Comparison of ENCODE assay signal across 9 cellular contexts in the genomic region with DNA sequence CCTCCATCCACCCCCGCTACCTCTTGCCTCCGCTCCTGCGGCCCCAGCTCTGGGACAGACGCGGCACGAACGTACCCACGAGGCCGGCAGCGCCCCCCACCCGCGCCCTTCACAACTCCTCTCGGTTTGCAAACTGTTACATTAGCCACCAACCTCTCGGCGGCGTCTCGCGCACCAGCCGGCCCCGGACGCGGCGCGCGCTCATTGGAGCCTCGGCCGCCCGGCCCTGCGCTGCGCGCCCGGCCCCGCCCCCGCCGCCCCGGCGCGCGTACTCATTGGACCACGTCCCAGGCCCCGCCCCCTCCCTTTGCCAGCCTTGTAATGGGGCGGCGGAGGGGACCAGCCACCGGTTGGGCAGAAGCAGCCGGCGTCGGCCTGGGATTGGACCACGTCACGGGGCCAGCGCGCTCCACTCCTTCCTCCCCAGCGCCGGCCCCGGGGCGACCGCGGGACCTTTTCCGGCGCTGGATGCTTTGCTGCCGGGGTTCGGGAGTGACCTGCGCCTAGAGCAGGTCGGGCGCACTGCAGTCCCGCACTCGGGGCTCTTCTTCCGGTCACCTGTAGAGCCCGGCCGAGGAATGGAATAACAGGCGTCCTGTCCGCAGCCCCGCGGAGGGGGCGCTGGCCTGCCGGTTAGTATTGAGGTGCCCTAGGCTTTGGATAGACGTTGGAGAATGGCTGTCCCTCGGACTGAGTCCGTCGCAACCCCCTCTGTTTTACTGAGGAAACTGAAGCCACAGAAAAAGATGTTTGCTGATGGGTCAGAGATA. TPM values are rescaled to one million over a fixed set of nuclear protein-coding genes. Genes with fewer than 3 reads are reported as not detected.
A peak's percentile ranks its signal among the peaks of the same experiment; 100 is the strongest.
DNase-seq lines count a peak whose midpoint lies in the region; ATAC-seq, FAIRE-seq and TF ChIP-seq lines count a peak whose summit lies in the region.
"Had no signal": no experiment of that assay in that cellular context is flagged by ENCODE, and none has a peak within 500 bp of the region (broad histone marks: within the 10 kb centered on the region; RNA-seq: fewer than 3 reads in every experiment).

A gene with protein sequence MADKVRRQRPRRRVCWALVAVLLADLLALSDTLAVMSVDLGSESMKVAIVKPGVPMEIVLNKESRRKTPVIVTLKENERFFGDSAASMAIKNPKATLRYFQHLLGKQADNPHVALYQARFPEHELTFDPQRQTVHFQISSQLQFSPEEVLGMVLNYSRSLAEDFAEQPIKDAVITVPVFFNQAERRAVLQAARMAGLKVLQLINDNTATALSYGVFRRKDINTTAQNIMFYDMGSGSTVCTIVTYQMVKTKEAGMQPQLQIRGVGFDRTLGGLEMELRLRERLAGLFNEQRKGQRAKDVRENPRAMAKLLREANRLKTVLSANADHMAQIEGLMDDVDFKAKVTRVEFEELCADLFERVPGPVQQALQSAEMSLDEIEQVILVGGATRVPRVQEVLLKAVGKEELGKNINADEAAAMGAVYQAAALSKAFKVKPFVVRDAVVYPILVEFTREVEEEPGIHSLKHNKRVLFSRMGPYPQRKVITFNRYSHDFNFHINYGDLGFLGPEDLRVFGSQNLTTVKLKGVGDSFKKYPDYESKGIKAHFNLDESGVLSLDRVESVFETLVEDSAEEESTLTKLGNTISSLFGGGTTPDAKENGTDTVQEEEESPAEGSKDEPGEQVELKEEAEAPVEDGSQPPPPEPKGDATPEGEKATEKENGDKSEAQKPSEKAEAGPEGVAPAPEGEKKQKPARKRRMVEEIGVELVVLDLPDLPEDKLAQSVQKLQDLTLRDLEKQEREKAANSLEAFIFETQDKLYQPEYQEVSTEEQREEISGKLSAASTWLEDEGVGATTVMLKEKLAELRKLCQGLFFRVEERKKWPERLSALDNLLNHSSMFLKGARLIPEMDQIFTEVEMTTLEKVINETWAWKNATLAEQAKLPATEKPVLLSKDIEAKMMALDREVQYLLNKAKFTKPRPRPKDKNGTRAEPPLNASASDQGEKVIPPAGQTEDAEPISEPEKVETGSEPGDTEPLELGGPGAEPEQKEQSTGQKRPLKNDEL (minus strand): TSS at position 206 of the 770 bp plus-strand sequence. CDS start 1,045 bp downstream, outside the sequence.

- H3K36me3 ChIP-seq in keratinocyte (ENCODE audit: control insufficient read depth in 2 of 2, extremely low read depth in 1 of 2, insufficient read depth in 2 of 2, low read length in 2 of 2), result peaks cover 25 to 32% of the 10 kb centered on the region in 2 experiments

- peak within 1 kb of the TSS; percentile 89 for H3K4me2 ChIP-seq in keratinocyte (ENCODE audit: control insufficient read depth, extremely low read depth, insufficient read depth, low read depth, low read length)

- H3K4me1 ChIP-seq in keratinocyte (ENCODE audit: control insufficient read depth, extremely low read depth, insufficient read depth, low read length), result peaks cover 14% of the 10 kb centered on the region

- H3K4me3 ChIP-seq in AG10803 (ENCODE audit: low read length) (peak within 1 kb of the TSS; percentile 88), keratinocyte (ENCODE audit: control insufficient read depth in 2 of 3, extremely low read depth in 1 of 3, insufficient read depth in 2 of 3, low read depth in 1 of 3, low read length in 3 of 3) (peak within 1 kb of the TSS; percentile 90 to 92 (median 92))

- peak within 1 kb of the TSS; percentile 82 for H3K27ac ChIP-seq in keratinocyte (ENCODE audit: control insufficient read depth, insufficient read depth, low read length)

- FAIRE-seq in keratinocyte (lab: Jason Lieb, UNC), result no peak
- FAIRE-seq: endometrium had no signal

- peak within 1 kb of the TSS; percentile 87 for H3K9ac ChIP-seq in keratinocyte (ENCODE audit: control insufficient read depth, extremely low read depth, insufficient read depth, low read length)

- peak; percentile 95 for DNase-seq in AG10803 (ENCODE audit: low read depth)
- DNase-seq in NCI-H446 (lab: John Stamatoyannopoulos, UW), result peak; percentile 89 to 97
- peak; percentile 95 for DNase-seq in cerebellar cortex (ENCODE audit: low spot score)
- DNase-seq in keratinocyte (ENCODE audit: low read depth, low spot score), result peak; percentile 74
- DNase-seq in stimulated activated CD4-positive, alpha-beta T cell treated with anti-CD3 and anti-CD28 coated beads, Interleukin-15, amount 100 ng/mL, for 1 hour (ENCODE audit: low read depth in 1 of 2, low spot score in 1 of 2), result peak; percentile 98 to 99

- H3K79me2 ChIP-seq in keratinocyte (ENCODE audit: control insufficient read depth, insufficient read depth, low read length), result peaks cover 38% of the 10 kb centered on the region

- H4K20me1 ChIP-seq in keratinocyte (ENCODE audit: control insufficient read depth, extremely low read depth, insufficient read depth, low read length), result peaks cover 4% of the 10 kb centered on the region

- TF ChIP-seq CTCF in AG10803 (conservative IDR thresholded peaks at IDR 0.05; ENCODE audit: low read length), result peak; percentile 32
- TF ChIP-seq CTCF in keratinocyte (optimal IDR thresholded peaks at IDR 0.05 in 1 of 3, IDR thresholded peaks at IDR 0.05 in 1 of 3, conservative IDR thresholded peaks at IDR 0.05 in 1 of 3; ENCODE audit: extremely low read depth in 1 of 3, insufficient read depth in 2 of 3, low read length in 3 of 3), result peak in 2 of 3 experiments; percentile 19 to 34

- no peaks in the 10 kb centered on the region for H3K9me3 ChIP-seq in keratinocyte (ENCODE audit: control insufficient read depth, low read depth, low read length)

- peak; percentile 89 for ATAC-seq in GM19025 (IDR thresholded peaks at IDR 0.05; ENCODE audit: low read depth, unreplicated experiment)
- ATAC-seq in HG03342 (IDR thresholded peaks at IDR 0.05; ENCODE audit: unreplicated experiment), result peak; percentile 90
- ATAC-seq in activated CD4-positive, CD25-positive, alpha-beta regulatory T cell treated with anti-CD3 and anti-CD28 coated beads, Interleukin-2, amount 50 U/mL, for 24 hours, result peak; percentile 93 to 94

- no peaks in the 10 kb centered on the region for H3K27me3 ChIP-seq in keratinocyte (ENCODE audit: control insufficient read depth, extremely low read depth, insufficient read depth, low read length)

- peak within 1 kb of the TSS; percentile 73 for H2AFZ ChIP-seq in keratinocyte (ENCODE audit: control insufficient read depth, low read length)

- no peaks in the 10 kb centered on the region for H3K9me1 ChIP-seq in keratinocyte (ENCODE audit: control insufficient read depth, extremely low read depth, insufficient read depth, low read length)

- dilution Hi-C loops in keratinocyte (cut with MboI; ENCODE audit: extremely low pct_ligation_motif_present, low sequenced_read_pairs), result no loop called here

RNA-seq across cellular contexts. Expression of the gene that starts here (rescaled TPM):
- 103 to 170 TPM (median 119 TPM) in 3 replicates for polyA plus RNA-seq in keratinocyte
- 85.0 TPM for polyA plus RNA-seq in keratinocyte (2011; ENCODE audit: low read depth)
- 39.4 and 45.4 TPM in 2 replicates for polyA plus RNA-seq in keratinocyte (2011; cell fraction: cytosol; rRNA removed)
- 273 and 306 TPM in 2 replicates for polyA plus RNA-seq in keratinocyte (2011; cell fraction: nucleus; rRNA removed)
- polyA plus RNA-seq in keratinocyte (2012; ENCODE audit: low replicate concordance), result 50.1 and 123 TPM in 2 replicates
- polyA minus RNA-seq in keratinocyte, result 192 to 294 TPM (median 194 TPM) in 3 replicates
- polyA minus RNA-seq in keratinocyte (2011; cell fraction: cytosol; rRNA and poly(A)+ RNA removed), result 56.6 TPM
- polyA minus RNA-seq in keratinocyte (2011; cell fraction: nucleus; rRNA and poly(A)+ RNA removed), result 119 and 178 TPM in 2 replicates

Comparison
In these comparisons a context has a peak if more than half of its experiments do, and no peak if none do; other contexts are left out.
1. Peak in every context shown above with its lines: DNase-seq, ATAC-seq, H3K4me3 ChIP-seq and H3K27ac ChIP-seq.